In the genomic region with DNA sequence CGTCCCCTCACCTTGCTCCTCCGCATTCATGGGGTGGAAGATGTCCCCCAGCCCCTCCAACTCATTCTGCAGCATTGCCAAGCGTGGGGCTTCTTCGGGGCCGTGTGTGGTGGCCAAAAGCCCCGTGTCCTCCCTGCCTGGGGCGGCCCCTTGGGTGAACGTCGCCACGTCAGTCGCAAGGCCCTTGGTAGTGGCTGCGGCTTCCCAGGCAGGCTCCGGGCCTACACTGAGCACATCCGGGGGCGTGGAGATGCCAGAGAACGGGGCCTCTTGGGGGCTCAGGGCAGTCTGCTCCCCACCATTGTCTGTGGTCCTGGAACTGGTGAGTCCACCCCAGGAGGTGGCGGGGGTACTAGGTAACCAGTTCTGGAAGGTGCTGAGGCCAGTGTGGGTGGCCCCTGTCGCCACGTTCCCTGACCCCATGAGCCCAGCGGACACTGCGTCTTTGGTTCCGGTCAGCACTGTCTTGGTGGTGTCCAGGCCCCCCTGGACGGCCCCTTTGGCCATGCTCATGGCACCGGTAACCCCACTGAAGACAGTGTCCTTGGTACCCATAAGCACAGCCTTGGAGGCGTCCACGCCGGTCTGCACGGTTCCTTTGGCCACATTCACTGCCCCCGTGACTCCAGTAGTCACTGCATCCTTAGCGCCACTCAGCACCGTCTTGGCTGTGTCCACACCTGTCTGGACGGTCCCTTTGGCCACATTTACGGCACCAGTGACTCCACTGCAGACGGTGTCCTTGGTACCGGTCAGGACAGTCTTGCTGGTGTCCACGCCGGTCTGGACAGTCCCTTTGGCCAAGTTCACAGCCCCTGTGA, we compare ENCODE assay signal across 2 cellular contexts.
TF ChIP-seq lines count a peak whose summit lies in the region.

No MANE protein-coding gene starts in this region.

TF ChIP-seq in SK-N-SH treated with all-trans-retinoic acid at 6 μM for 48 hours, 23 proteins besides CTCF, POLR2A, EP300 and RAD21 (continued from another document):
- TF ChIP-seq CSRNP3 (CRISPR knock-in tag; IDR thresholded peaks at IDR 0.05) (no peak), BACH2 (CRISPR knock-in tag; IDR thresholded peaks at IDR 0.05; ENCODE audit: borderline replicate concordance) (no peak), CREB5 (CRISPR knock-in tag; IDR thresholded peaks at IDR 0.05; ENCODE audit: low read depth) (no peak), OSR1 (CRISPR knock-in tag; IDR thresholded peaks at IDR 0.05) (no peak), ARNTL (CRISPR knock-in tag; IDR thresholded peaks at IDR 0.05; ENCODE audit: borderline replicate concordance, low read depth) (no peak), ESRRG (CRISPR knock-in tag; IDR thresholded peaks at IDR 0.05) (no peak)
- TF ChIP-seq, protein P1, sequence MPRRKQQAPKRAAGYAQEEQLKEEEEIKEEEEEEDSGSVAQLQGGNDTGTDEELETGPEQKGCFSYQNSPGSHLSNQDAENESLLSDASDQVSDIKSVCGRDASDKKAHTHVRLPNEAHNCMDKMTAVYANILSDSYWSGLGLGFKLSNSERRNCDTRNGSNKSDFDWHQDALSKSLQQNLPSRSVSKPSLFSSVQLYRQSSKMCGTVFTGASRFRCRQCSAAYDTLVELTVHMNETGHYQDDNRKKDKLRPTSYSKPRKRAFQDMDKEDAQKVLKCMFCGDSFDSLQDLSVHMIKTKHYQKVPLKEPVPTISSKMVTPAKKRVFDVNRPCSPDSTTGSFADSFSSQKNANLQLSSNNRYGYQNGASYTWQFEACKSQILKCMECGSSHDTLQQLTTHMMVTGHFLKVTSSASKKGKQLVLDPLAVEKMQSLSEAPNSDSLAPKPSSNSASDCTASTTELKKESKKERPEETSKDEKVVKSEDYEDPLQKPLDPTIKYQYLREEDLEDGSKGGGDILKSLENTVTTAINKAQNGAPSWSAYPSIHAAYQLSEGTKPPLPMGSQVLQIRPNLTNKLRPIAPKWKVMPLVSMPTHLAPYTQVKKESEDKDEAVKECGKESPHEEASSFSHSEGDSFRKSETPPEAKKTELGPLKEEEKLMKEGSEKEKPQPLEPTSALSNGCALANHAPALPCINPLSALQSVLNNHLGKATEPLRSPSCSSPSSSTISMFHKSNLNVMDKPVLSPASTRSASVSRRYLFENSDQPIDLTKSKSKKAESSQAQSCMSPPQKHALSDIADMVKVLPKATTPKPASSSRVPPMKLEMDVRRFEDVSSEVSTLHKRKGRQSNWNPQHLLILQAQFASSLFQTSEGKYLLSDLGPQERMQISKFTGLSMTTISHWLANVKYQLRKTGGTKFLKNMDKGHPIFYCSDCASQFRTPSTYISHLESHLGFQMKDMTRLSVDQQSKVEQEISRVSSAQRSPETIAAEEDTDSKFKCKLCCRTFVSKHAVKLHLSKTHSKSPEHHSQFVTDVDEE (CRISPR knock-in tag; IDR thresholded peaks at IDR 0.05), result no peak

TF ChIP-seq in SK-N-SH, 30 proteins besides CTCF, POLR2A, EP300 and RAD21 (continued from another document):
- TF ChIP-seq, protein P2, sequence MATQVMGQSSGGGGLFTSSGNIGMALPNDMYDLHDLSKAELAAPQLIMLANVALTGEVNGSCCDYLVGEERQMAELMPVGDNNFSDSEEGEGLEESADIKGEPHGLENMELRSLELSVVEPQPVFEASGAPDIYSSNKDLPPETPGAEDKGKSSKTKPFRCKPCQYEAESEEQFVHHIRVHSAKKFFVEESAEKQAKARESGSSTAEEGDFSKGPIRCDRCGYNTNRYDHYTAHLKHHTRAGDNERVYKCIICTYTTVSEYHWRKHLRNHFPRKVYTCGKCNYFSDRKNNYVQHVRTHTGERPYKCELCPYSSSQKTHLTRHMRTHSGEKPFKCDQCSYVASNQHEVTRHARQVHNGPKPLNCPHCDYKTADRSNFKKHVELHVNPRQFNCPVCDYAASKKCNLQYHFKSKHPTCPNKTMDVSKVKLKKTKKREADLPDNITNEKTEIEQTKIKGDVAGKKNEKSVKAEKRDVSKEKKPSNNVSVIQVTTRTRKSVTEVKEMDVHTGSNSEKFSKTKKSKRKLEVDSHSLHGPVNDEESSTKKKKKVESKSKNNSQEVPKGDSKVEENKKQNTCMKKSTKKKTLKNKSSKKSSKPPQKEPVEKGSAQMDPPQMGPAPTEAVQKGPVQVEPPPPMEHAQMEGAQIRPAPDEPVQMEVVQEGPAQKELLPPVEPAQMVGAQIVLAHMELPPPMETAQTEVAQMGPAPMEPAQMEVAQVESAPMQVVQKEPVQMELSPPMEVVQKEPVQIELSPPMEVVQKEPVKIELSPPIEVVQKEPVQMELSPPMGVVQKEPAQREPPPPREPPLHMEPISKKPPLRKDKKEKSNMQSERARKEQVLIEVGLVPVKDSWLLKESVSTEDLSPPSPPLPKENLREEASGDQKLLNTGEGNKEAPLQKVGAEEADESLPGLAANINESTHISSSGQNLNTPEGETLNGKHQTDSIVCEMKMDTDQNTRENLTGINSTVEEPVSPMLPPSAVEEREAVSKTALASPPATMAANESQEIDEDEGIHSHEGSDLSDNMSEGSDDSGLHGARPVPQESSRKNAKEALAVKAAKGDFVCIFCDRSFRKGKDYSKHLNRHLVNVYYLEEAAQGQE (IDR thresholded peaks at IDR 0.05; ENCODE audit: low read depth, low read length), result no peak
- TF ChIP-seq RCOR1 (IDR thresholded peaks at IDR 0.05; ENCODE audit: low read length), result no peak
